ENCODE assay signal across 1 cellular context in genomic region chr11:121564948-121565684, GRCh38.
A peak's percentile ranks its signal among the peaks of the same experiment; 100 is the strongest.
TF ChIP-seq lines count a peak whose summit lies in the region.

No MANE protein-coding gene starts in this region.

TF ChIP-seq in HepG2, 621 proteins besides CTCF, POLR2A, EP300 and RAD21 (continued from another document and continues in another):
- TF ChIP-seq, protein P1, sequence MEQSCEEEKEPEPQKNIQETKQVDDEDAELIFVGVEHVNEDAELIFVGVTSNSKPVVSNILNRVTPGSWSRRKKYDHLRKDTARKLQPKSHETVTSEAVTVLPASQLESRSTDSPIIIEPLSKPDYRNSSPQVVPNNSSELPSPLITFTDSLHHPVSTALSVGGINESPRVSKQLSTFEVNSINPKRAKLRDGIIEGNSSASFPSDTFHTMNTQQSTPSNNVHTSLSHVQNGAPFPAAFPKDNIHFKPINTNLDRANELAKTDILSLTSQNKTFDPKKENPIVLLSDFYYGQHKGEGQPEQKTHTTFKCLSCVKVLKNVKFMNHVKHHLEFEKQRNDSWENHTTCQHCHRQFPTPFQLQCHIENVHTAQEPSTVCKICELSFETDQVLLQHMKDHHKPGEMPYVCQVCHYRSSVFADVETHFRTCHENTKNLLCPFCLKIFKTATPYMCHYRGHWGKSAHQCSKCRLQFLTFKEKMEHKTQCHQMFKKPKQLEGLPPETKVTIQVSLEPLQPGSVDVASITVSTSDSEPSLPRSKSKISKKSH (CRISPR knock-in tag; IDR thresholded peaks at IDR 0.05; ENCODE audit: borderline replicate concordance): no peak
- TF ChIP-seq ZNF724P (CRISPR knock-in tag; IDR thresholded peaks at IDR 0.05; ENCODE audit: borderline replicate concordance): no peak
- TF ChIP-seq NFE2L2 (IDR thresholded peaks at IDR 0.05; ENCODE audit: low read length): no peak
- peak; percentile 39; the same call in 1 of the 2 replicates for TF ChIP-seq ELF1 (CRISPR knock-in tag; IDR thresholded peaks at IDR 0.05)
- TF ChIP-seq, protein P2, sequence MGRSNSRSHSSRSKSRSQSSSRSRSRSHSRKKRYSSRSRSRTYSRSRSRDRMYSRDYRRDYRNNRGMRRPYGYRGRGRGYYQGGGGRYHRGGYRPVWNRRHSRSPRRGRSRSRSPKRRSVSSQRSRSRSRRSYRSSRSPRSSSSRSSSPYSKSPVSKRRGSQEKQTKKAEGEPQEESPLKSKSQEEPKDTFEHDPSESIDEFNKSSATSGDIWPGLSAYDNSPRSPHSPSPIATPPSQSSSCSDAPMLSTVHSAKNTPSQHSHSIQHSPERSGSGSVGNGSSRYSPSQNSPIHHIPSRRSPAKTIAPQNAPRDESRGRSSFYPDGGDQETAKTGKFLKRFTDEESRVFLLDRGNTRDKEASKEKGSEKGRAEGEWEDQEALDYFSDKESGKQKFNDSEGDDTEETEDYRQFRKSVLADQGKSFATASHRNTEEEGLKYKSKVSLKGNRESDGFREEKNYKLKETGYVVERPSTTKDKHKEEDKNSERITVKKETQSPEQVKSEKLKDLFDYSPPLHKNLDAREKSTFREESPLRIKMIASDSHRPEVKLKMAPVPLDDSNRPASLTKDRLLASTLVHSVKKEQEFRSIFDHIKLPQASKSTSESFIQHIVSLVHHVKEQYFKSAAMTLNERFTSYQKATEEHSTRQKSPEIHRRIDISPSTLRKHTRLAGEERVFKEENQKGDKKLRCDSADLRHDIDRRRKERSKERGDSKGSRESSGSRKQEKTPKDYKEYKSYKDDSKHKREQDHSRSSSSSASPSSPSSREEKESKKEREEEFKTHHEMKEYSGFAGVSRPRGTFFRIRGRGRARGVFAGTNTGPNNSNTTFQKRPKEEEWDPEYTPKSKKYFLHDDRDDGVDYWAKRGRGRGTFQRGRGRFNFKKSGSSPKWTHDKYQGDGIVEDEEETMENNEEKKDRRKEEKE (IDR thresholded peaks at IDR 0.05): no peak
- TF ChIP-seq AGO2 (optimal IDR thresholded peaks at IDR 0.05; ENCODE audit: low read depth, low read length): no peak
- no peak for TF ChIP-seq ZBTB1 (CRISPR knock-in tag; IDR thresholded peaks at IDR 0.05; ENCODE audit: borderline replicate concordance)
- no peak for TF ChIP-seq LCORL (IDR thresholded peaks at IDR 0.05)
- no peak for TF ChIP-seq LCORL (CRISPR knock-in tag; IDR thresholded peaks at IDR 0.05)
- TF ChIP-seq STAT5B (CRISPR knock-in tag; IDR thresholded peaks at IDR 0.05): no peak
- no peak for TF ChIP-seq CHD2 (IDR thresholded peaks at IDR 0.05; ENCODE audit: low read depth, low read length)
- TF ChIP-seq MTA3 (CRISPR knock-in tag; IDR thresholded peaks at IDR 0.05): no peak
- no peak for TF ChIP-seq ZBTB34 (CRISPR knock-in tag; IDR thresholded peaks at IDR 0.05)
- TF ChIP-seq GZF1 (CRISPR knock-in tag; IDR thresholded peaks at IDR 0.05): no peak
- no peak for TF ChIP-seq ZNF564 (CRISPR knock-in tag; IDR thresholded peaks at IDR 0.05)
- peak; percentile 48; the same call in 1 of the 2 replicates for TF ChIP-seq ZKSCAN8 (CRISPR knock-in tag; IDR thresholded peaks at IDR 0.05; ENCODE audit: borderline replicate concordance)
- TF ChIP-seq ATF6 (CRISPR knock-in tag; conservative IDR thresholded peaks at IDR 0.05): no peak
- TF ChIP-seq ZNF275 (CRISPR knock-in tag; IDR thresholded peaks at IDR 0.05; ENCODE audit: borderline replicate concordance): no peak
- peak; percentile 70; the same call in 1 of the 2 replicates for TF ChIP-seq HHEX (CRISPR knock-in tag; IDR thresholded peaks at IDR 0.05)
- no peak for TF ChIP-seq AKAP8 (CRISPR knock-in tag; IDR thresholded peaks at IDR 0.05)
- peak; percentile 22; the same call in 1 of the 2 replicates for TF ChIP-seq KDM1A (CRISPR knock-in tag; IDR thresholded peaks at IDR 0.05)
- no peak for TF ChIP-seq FOXM1 (CRISPR knock-in tag; IDR thresholded peaks at IDR 0.05)
- no peak for TF ChIP-seq NAIF1 (CRISPR knock-in tag; IDR thresholded peaks at IDR 0.05; ENCODE audit: borderline replicate concordance)
- TF ChIP-seq FOXK2 (IDR thresholded peaks at IDR 0.05): peak; percentile 87
- no peak for TF ChIP-seq RBM22 (optimal IDR thresholded peaks at IDR 0.05; ENCODE audit: low read length)
- TF ChIP-seq MLX (CRISPR knock-in tag; IDR thresholded peaks at IDR 0.05): peak; percentile 64
- TF ChIP-seq ZNF317 (CRISPR knock-in tag; IDR thresholded peaks at IDR 0.05): no peak
- no peak for TF ChIP-seq GTF2F1 (IDR thresholded peaks at IDR 0.05; ENCODE audit: low read length)
- no peak for TF ChIP-seq SMARCC2 (IDR thresholded peaks at IDR 0.05)
- TF ChIP-seq CCDC6 (CRISPR knock-in tag; IDR thresholded peaks at IDR 0.05): no peak
- TF ChIP-seq ZNF484 (CRISPR knock-in tag; IDR thresholded peaks at IDR 0.05; ENCODE audit: borderline replicate concordance, low read depth): no peak
- TF ChIP-seq HBP1 (CRISPR knock-in tag; IDR thresholded peaks at IDR 0.05; ENCODE audit: low read depth): no peak
- no peak for TF ChIP-seq JDP2 (CRISPR knock-in tag; IDR thresholded peaks at IDR 0.05; ENCODE audit: borderline replicate concordance)
- no peak for TF ChIP-seq RFXAP (CRISPR knock-in tag; IDR thresholded peaks at IDR 0.05; ENCODE audit: borderline replicate concordance)
- no peak for TF ChIP-seq CBX2 (IDR thresholded peaks at IDR 0.05; ENCODE audit: low read depth, low read length)
- TF ChIP-seq CBX2 (CRISPR knock-in tag; IDR thresholded peaks at IDR 0.05; ENCODE audit: low read depth): no peak
- TF ChIP-seq ZNF430 (CRISPR knock-in tag; IDR thresholded peaks at IDR 0.05): peak; percentile 61; the same call in 1 of the 2 replicates
- TF ChIP-seq ZNF251 (CRISPR knock-in tag; IDR thresholded peaks at IDR 0.05): no peak
- TF ChIP-seq, protein P3, sequence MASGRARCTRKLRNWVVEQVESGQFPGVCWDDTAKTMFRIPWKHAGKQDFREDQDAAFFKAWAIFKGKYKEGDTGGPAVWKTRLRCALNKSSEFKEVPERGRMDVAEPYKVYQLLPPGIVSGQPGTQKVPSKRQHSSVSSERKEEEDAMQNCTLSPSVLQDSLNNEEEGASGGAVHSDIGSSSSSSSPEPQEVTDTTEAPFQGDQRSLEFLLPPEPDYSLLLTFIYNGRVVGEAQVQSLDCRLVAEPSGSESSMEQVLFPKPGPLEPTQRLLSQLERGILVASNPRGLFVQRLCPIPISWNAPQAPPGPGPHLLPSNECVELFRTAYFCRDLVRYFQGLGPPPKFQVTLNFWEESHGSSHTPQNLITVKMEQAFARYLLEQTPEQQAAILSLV (CRISPR knock-in tag; IDR thresholded peaks at IDR 0.05; ENCODE audit: borderline replicate concordance): no peak
- no peak for TF ChIP-seq ZNF883 (CRISPR knock-in tag; IDR thresholded peaks at IDR 0.05; ENCODE audit: not compliant biosample characterization)
- no peak for TF ChIP-seq ZNF451 (CRISPR knock-in tag; IDR thresholded peaks at IDR 0.05)
- TF ChIP-seq ZNF468 (CRISPR knock-in tag; IDR thresholded peaks at IDR 0.05): no peak
- no peak for TF ChIP-seq CERS6 (CRISPR knock-in tag; IDR thresholded peaks at IDR 0.05)
- no peak for TF ChIP-seq PTBP1 (IDR thresholded peaks at IDR 0.05; ENCODE audit: low read depth, low read length, poor library complexity, severe bottlenecking)
- no peak for TF ChIP-seq ZNF761 (CRISPR knock-in tag; conservative IDR thresholded peaks at IDR 0.05)
- TF ChIP-seq MYNN (CRISPR knock-in tag; IDR thresholded peaks at IDR 0.05; ENCODE audit: low read depth): no peak
- TF ChIP-seq, protein P4, sequence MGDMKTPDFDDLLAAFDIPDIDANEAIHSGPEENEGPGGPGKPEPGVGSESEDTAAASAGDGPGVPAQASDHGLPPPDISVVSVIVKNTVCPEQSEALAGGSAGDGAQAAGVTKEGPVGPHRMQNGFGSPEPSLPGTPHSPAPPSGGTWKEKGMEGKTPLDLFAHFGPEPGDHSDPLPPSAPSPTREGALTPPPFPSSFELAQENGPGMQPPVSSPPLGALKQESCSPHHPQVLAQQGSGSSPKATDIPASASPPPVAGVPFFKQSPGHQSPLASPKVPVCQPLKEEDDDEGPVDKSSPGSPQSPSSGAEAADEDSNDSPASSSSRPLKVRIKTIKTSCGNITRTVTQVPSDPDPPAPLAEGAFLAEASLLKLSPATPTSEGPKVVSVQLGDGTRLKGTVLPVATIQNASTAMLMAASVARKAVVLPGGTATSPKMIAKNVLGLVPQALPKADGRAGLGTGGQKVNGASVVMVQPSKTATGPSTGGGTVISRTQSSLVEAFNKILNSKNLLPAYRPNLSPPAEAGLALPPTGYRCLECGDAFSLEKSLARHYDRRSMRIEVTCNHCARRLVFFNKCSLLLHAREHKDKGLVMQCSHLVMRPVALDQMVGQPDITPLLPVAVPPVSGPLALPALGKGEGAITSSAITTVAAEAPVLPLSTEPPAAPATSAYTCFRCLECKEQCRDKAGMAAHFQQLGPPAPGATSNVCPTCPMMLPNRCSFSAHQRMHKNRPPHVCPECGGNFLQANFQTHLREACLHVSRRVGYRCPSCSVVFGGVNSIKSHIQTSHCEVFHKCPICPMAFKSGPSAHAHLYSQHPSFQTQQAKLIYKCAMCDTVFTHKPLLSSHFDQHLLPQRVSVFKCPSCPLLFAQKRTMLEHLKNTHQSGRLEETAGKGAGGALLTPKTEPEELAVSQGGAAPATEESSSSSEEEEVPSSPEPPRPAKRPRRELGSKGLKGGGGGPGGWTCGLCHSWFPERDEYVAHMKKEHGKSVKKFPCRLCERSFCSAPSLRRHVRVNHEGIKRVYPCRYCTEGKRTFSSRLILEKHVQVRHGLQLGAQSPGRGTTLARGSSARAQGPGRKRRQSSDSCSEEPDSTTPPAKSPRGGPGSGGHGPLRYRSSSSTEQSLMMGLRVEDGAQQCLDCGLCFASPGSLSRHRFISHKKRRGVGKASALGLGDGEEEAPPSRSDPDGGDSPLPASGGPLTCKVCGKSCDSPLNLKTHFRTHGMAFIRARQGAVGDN (CRISPR knock-in tag; IDR thresholded peaks at IDR 0.05): no peak; the same call in 1 of the 2 replicates
- no peak for TF ChIP-seq ZNF460 (CRISPR knock-in tag; IDR thresholded peaks at IDR 0.05; ENCODE audit: borderline replicate concordance)
- TF ChIP-seq ZNF556 (CRISPR knock-in tag; IDR thresholded peaks at IDR 0.05; ENCODE audit: borderline replicate concordance): no peak
- TF ChIP-seq ATF5 (CRISPR knock-in tag; IDR thresholded peaks at IDR 0.05; ENCODE audit: low read depth): no peak
- peak; percentile 80 for TF ChIP-seq ISL2 (CRISPR knock-in tag; IDR thresholded peaks at IDR 0.05)
- no peak for TF ChIP-seq CCAR2 (optimal IDR thresholded peaks at IDR 0.05; ENCODE audit: low read depth, low read length)
- no peak for TF ChIP-seq MEF2D (CRISPR knock-in tag; IDR thresholded peaks at IDR 0.05)
